14 cellular contexts compared by ENCODE assay signal in the genomic region with DNA sequence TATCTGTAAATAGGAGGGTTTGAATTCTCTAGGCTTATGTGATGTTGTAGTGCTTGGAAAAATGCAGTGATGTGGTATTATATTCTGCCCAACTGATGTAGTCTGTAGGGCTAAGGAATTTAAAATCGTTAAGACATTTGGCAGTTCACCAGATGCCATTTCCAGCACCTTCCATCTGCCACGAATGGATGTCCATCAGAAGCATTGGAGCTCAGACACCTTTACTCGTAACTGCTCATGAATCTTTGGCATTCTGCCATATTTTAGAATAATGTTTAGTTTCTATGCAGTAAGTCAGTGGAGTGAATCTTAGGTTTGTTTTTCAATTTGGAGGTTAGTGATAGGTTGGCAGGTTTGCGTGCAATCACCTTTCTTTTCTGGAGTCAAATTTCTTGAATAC. TPM values are rescaled to one million over a fixed set of nuclear protein-coding genes. Genes with fewer than 3 reads are reported as not detected.
DNase-seq lines count a peak whose midpoint lies in the region; ATAC-seq, FAIRE-seq and TF ChIP-seq lines count a peak whose summit lies in the region.
"Had no signal": no experiment of that assay in that cellular context is flagged by ENCODE, and none has a peak within 500 bp of the region (broad histone marks: within the 10 kb centered on the region; RNA-seq: fewer than 3 reads in every experiment).

No MANE protein-coding gene starts in this region.

- TF ChIP-seq POLR2A in GM12892 (IDR thresholded peaks at IDR 0.05; ENCODE audit: low read depth, low read length), result no peak

- no peak for ATAC-seq in activated T-helper 17 cell treated with anti-CD3 and anti-CD28 coated beads, Interleukin-2, amount 50 U/mL, for 72 hours (replicated peaks)
- no peak for ATAC-seq in naive thymus-derived CD4-positive, alpha-beta T cell
- ATAC-seq in HG03159 (IDR thresholded peaks at IDR 0.05; ENCODE audit: unreplicated experiment), result no peak
- ATAC-seq: GM12878 had no signal

- no peak overlapping the region for H3K27ac ChIP-seq in naive thymus-derived CD4-positive, alpha-beta T cell (ENCODE audit: low read depth, low read length)
- H3K27ac ChIP-seq: vagina had no signal

- no peak overlapping the region for H3K4me3 Mint-ChIP-seq in activated CD4-positive, alpha-beta T cell treated with anti-CD3 and anti-CD28 coated beads, Interleukin-2, amount 10 ng/mL, durations not matched to agents 24 days and 14 days
- no peak overlapping the region for H3K4me3 Mint-ChIP-seq in activated CD4-positive, alpha-beta T cell treated with anti-CD3 and anti-CD28 coated beads, Interleukin-2, amount 10 ng/mL, durations not matched to agents 7 days and 5 days
- H3K4me3 Mint-ChIP-seq in activated T-helper 17 cell treated with anti-CD3 and anti-CD28 coated beads, Interleukin-2, amount 50 U/mL, for 72 hours, result peak overlapping the region; percentile 83
- H3K4me3 Mint-ChIP-seq in naive thymus-derived CD4-positive, alpha-beta T cell, result peak overlapping the region in 1 of 10 donors; percentile 8
- H3K4me3 Mint-ChIP-seq: dendritic cell treated with granulocyte-macrophage colony-stimulating factor and Interleukin-4, amounts not matched to agents 40 ng/mL and 50 ng/mL, for 4 days had no signal

- peak overlapping the region; percentile 27 for H3K27ac Mint-ChIP-seq in activated CD4-positive, alpha-beta T cell treated with anti-CD3 and anti-CD28 coated beads, Interleukin-2, amount 10 ng/mL, durations not matched to agents 24 days and 14 days
- H3K27ac Mint-ChIP-seq in activated CD4-positive, alpha-beta T cell treated with anti-CD3 and anti-CD28 coated beads, Interleukin-2, amount 10 ng/mL, durations not matched to agents 7 days and 5 days, result no peak overlapping the region
- peak overlapping the region; percentile 97 for H3K27ac Mint-ChIP-seq in activated T-helper 17 cell treated with anti-CD3 and anti-CD28 coated beads, Interleukin-2, amount 50 U/mL, for 72 hours
- H3K27ac Mint-ChIP-seq in naive thymus-derived CD4-positive, alpha-beta T cell, result peak overlapping the region in 7 of 9 donors; percentile 37 to 99 (median 75)

- intact Hi-C loops in activated CD4-positive, alpha-beta T cell treated with anti-CD3 and anti-CD28 coated beads, Interleukin-2, amount 10 ng/mL, durations not matched to agents 24 days and 14 days (cut with micrococcal nuclease), result loop anchor here (5.0 kb wide), 3 partner anchors 350 to 1330 kb away; no protein-coding TSS in a partner anchor
- intact Hi-C loops in naive thymus-derived CD4-positive, alpha-beta T cell (cut with micrococcal nuclease), result no loop called here

- POLR2A ChIA-PET in activated CD4-positive, alpha-beta T cell treated with anti-CD3 and anti-CD28 coated beads, Interleukin-2, amount 10 ng/mL, durations not matched to agents 7 days and 5 days (lab: Charles Lee), result no interaction called here
- POLR2A ChIA-PET in naive thymus-derived CD4-positive, alpha-beta T cell (lab: Charles Lee), result interaction anchor here (0.6 to 5.0 kb wide), 3 partner anchors 9 to 269 kb away, joined by 4 to 59 read pairs (median 12); no protein-coding TSS in a partner anchor

- H3K27me3 ChIP-seq in naive thymus-derived CD4-positive, alpha-beta T cell (ENCODE audit: control insufficient read depth in 2 of 2, insufficient read depth in 2 of 2, low read length in 2 of 2), result no peaks in the 10 kb centered on the region
- H3K27me3 ChIP-seq: vagina had no signal

- peaks cover 33% of the 10 kb centered on the region for H3K36me3 Mint-ChIP-seq in activated CD4-positive, alpha-beta T cell treated with anti-CD3 and anti-CD28 coated beads, Interleukin-2, amount 10 ng/mL, durations not matched to agents 24 days and 14 days (ENCODE audit: low read depth)
- H3K36me3 Mint-ChIP-seq in activated CD4-positive, alpha-beta T cell treated with anti-CD3 and anti-CD28 coated beads, Interleukin-2, amount 10 ng/mL, durations not matched to agents 7 days and 5 days (ENCODE audit: low read depth), result peaks cover 22% of the 10 kb centered on the region
- peaks cover 74% of the 10 kb centered on the region for H3K36me3 Mint-ChIP-seq in activated T-helper 17 cell treated with anti-CD3 and anti-CD28 coated beads, Interleukin-2, amount 50 U/mL, for 72 hours (ENCODE audit: low read depth)
- H3K36me3 Mint-ChIP-seq in naive thymus-derived CD4-positive, alpha-beta T cell, result peaks cover 0 to 23% (median 0%) of the 10 kb centered on the region in 5 donors

- H3K27me3 Mint-ChIP-seq in activated CD4-positive, alpha-beta T cell treated with anti-CD3 and anti-CD28 coated beads, Interleukin-2, amount 10 ng/mL, durations not matched to agents 24 days and 14 days, result no peaks in the 10 kb centered on the region
- H3K27me3 Mint-ChIP-seq in activated CD4-positive, alpha-beta T cell treated with anti-CD3 and anti-CD28 coated beads, Interleukin-2, amount 10 ng/mL, durations not matched to agents 7 days and 5 days, result no peaks in the 10 kb centered on the region
- no peaks in the 10 kb centered on the region for H3K27me3 Mint-ChIP-seq in activated T-helper 17 cell treated with anti-CD3 and anti-CD28 coated beads, Interleukin-2, amount 50 U/mL, for 72 hours
- no peaks in the 10 kb centered on the region for H3K27me3 Mint-ChIP-seq in naive thymus-derived CD4-positive, alpha-beta T cell
- H3K27me3 Mint-ChIP-seq: dendritic cell treated with granulocyte-macrophage colony-stimulating factor and Interleukin-4, amounts not matched to agents 40 ng/mL and 50 ng/mL, for 4 days had no signal

- peaks cover 24 to 37% of the 10 kb centered on the region in 2 donors for H3K4me1 ChIP-seq in naive thymus-derived CD4-positive, alpha-beta T cell (ENCODE audit: control insufficient read depth in 2 of 2, insufficient read depth in 2 of 2, low read length in 2 of 2)

- peaks cover 3% of the 10 kb centered on the region for H3K9me3 Mint-ChIP-seq in activated CD4-positive, alpha-beta T cell treated with anti-CD3 and anti-CD28 coated beads, Interleukin-2, amount 10 ng/mL, durations not matched to agents 24 days and 14 days
- no peaks in the 10 kb centered on the region for H3K9me3 Mint-ChIP-seq in activated CD4-positive, alpha-beta T cell treated with anti-CD3 and anti-CD28 coated beads, Interleukin-2, amount 10 ng/mL, durations not matched to agents 7 days and 5 days
- H3K9me3 Mint-ChIP-seq in activated T-helper 17 cell treated with anti-CD3 and anti-CD28 coated beads, Interleukin-2, amount 50 U/mL, for 72 hours, result no peaks in the 10 kb centered on the region
- H3K9me3 Mint-ChIP-seq in naive thymus-derived CD4-positive, alpha-beta T cell, result no peaks in the 10 kb centered on the region
- H3K9me3 Mint-ChIP-seq: dendritic cell treated with granulocyte-macrophage colony-stimulating factor and Interleukin-4, amounts not matched to agents 40 ng/mL and 50 ng/mL, for 4 days had no signal

- no peak overlapping the region for H3K4me3 ChIP-seq in naive thymus-derived CD4-positive, alpha-beta T cell (ENCODE audit: low read length)
- H3K4me3 ChIP-seq: GM12878, vagina had no signal

- no peak for DNase-seq in activated CD4-positive, alpha-beta T cell treated with anti-CD3 and anti-CD28 coated beads, Interleukin-2, amount 10 ng/mL, durations not matched to agents 24 days and 14 days
- DNase-seq in activated CD4-positive, alpha-beta T cell treated with anti-CD3 and anti-CD28 coated beads, Interleukin-2, amount 10 ng/mL, durations not matched to agents 7 days and 5 days, result no peak
- DNase-seq in ELR (ENCODE audit: low read depth) (peak; percentile 18), GM12892 (ENCODE audit: insufficient read length) (no peak)
- DNase-seq in naive thymus-derived CD4-positive, alpha-beta T cell, result peak in 1 of 9 donors; percentile 13
- DNase-seq in central memory CD4-positive, alpha-beta T cell, result no peak
- DNase-seq: activated CD4-positive, alpha-beta T cell treated with anti-CD3 and anti-CD28 coated beads for 4 hours; mesendoderm; NCI-H1694 had no signal

- peaks cover 64% of the 10 kb centered on the region for H3K4me1 Mint-ChIP-seq in activated CD4-positive, alpha-beta T cell treated with anti-CD3 and anti-CD28 coated beads, Interleukin-2, amount 10 ng/mL, durations not matched to agents 24 days and 14 days
- peaks cover 64% of the 10 kb centered on the region for H3K4me1 Mint-ChIP-seq in activated CD4-positive, alpha-beta T cell treated with anti-CD3 and anti-CD28 coated beads, Interleukin-2, amount 10 ng/mL, durations not matched to agents 7 days and 5 days
- H3K4me1 Mint-ChIP-seq in activated T-helper 17 cell treated with anti-CD3 and anti-CD28 coated beads, Interleukin-2, amount 50 U/mL, for 72 hours, result peaks cover 40% of the 10 kb centered on the region
- H3K4me1 Mint-ChIP-seq in naive thymus-derived CD4-positive, alpha-beta T cell, result peaks cover 35 to 64% (median 59%) of the 10 kb centered on the region in 7 donors

- CTCF ChIA-PET in activated CD4-positive, alpha-beta T cell treated with anti-CD3 and anti-CD28 coated beads, Interleukin-2, amount 10 ng/mL, durations not matched to agents 7 days and 5 days (lab: Charles Lee), result interaction anchor here (1.7 to 2.1 kb wide), 2 partner anchors 12 to 433 kb away, joined by 5 to 10 read pairs; no protein-coding TSS in a partner anchor
- CTCF ChIA-PET in naive thymus-derived CD4-positive, alpha-beta T cell (lab: Charles Lee), result no interaction called here

- no peak for FAIRE-seq in GM12892 (lab: Jason Lieb, UNC)
- FAIRE-seq: GM12878 had no signal

- no peaks in the 10 kb centered on the region for H3K9me3 ChIP-seq in naive thymus-derived CD4-positive, alpha-beta T cell (ENCODE audit: control insufficient read depth in 2 of 3, low read length in 3 of 3)
- H3K9me3 ChIP-seq: vagina had no signal

- peaks cover 0 to 6% (median 0%) of the 10 kb centered on the region in 3 experiments for H3K36me3 ChIP-seq in naive thymus-derived CD4-positive, alpha-beta T cell (ENCODE audit: control insufficient read depth in 2 of 3, insufficient read depth in 3 of 3, low read length in 3 of 3)
- H3K36me3 ChIP-seq: vagina had no signal

RNA-seq across cellular contexts. Expression of a gene that starts 2.4 kb away (rescaled TPM):
- total RNA-seq in activated CD4-positive, alpha-beta T cell treated with anti-CD3 and anti-CD28 coated beads, Interleukin-2, amount 10 ng/mL, durations not matched to agents 24 days and 14 days, result 102 and 106 TPM in 2 replicates
- 10 to 100 TPM; 25.8 to 26.9 TPM for total RNA-seq in activated CD4-positive, alpha-beta T cell treated with anti-CD3 and anti-CD28 coated beads, Interleukin-2, amount 10 ng/mL, durations not matched to agents 7 days and 5 days
- total RNA-seq in activated T-helper 17 cell treated with anti-CD3 and anti-CD28 coated beads, Interleukin-2, amount 50 U/mL, for 72 hours, result 100 to 1,000 TPM; 118 to 331 TPM
- 10 to 100 TPM; 25.8 to 67.0 (median 31.1) TPM for total RNA-seq in naive thymus-derived CD4-positive, alpha-beta T cell
- 10 to 100 TPM; 13.4 to 27.3 TPM for polyA plus RNA-seq in naive thymus-derived CD4-positive, alpha-beta T cell
- polyA plus RNA-seq in GM12892 (2012; ENCODE audit: missing spikeins), result 4.7 TPM

RNA-seq across cellular contexts. Expression of a gene that starts 3.0 kb away (rescaled TPM):
- 103 and 110 TPM in 2 replicates for total RNA-seq in activated CD4-positive, alpha-beta T cell treated with anti-CD3 and anti-CD28 coated beads, Interleukin-2, amount 10 ng/mL, durations not matched to agents 24 days and 14 days
- 100 to 1,000 TPM in 1 of 2 experiments, 10 to 100 TPM in 1; 81.4 to 102 TPM for total RNA-seq in activated CD4-positive, alpha-beta T cell treated with anti-CD3 and anti-CD28 coated beads, Interleukin-2, amount 10 ng/mL, durations not matched to agents 7 days and 5 days
- total RNA-seq in activated T-helper 17 cell treated with anti-CD3 and anti-CD28 coated beads, Interleukin-2, amount 50 U/mL, for 72 hours, result 10 to 100 TPM; 82.3 to 89.8 TPM
- 100 to 1,000 TPM in 2 of 5 experiments, 10 to 100 TPM in 3; 66.4 to 122 (median 75.9) TPM for total RNA-seq in naive thymus-derived CD4-positive, alpha-beta T cell
- polyA plus RNA-seq in naive thymus-derived CD4-positive, alpha-beta T cell, result 10 to 100 TPM; 81.6 to 95.6 TPM
- 64.4 TPM for polyA plus RNA-seq in GM12892 (2012; ENCODE audit: missing spikeins)
